ENCODE assay signal across 7 cellular contexts in the genomic region with DNA sequence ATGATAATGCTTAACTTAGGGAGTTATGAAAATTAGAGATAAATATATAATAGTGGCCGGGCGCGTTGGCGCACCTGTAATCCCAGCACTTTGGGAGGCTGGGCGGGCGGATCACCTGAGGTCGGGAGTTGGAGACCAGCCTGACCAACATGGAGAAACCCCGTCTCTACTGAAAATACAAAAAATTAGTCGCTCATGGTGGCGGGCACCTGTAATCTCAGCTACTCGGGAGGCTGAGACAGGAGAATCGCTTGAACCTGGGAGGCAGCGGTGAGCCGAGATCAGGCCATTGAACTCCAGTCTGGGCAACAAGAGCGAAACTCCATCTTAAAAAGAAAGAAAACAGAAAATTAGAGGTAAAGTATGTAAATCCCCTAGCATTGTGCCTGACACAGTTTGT. TPM values are rescaled to one million over a fixed set of nuclear protein-coding genes. Genes with fewer than 3 reads are reported as not detected.
DNase-seq lines count a peak whose midpoint lies in the region; ATAC-seq and TF ChIP-seq lines count a peak whose summit lies in the region.
"Not testable (repeated sequence)": the region's sequence is repeated elsewhere in the genome, so short reads cannot be mapped to it uniquely, and the experiment has no call there.

No MANE protein-coding gene starts in this region.

- H3K4me3 ChIP-seq in DOHH2 (ENCODE audit: low read length), result peak overlapping the region; percentile 25
- peak overlapping the region; percentile 85 for H3K4me3 ChIP-seq in NB4 (ENCODE audit: low read depth, low read length)
- not testable (repeated sequence) for H3K4me3 ChIP-seq in SK-N-SH (ENCODE audit: low read depth in 2 of 2, low read length in 1 of 2)
- peak overlapping the region; percentile 98 for H3K4me3 ChIP-seq in endodermal cell (ENCODE audit: low read length)
- peak overlapping the region; percentile 83 for H3K4me3 ChIP-seq in neural cell (ENCODE audit: low read length)

- TF ChIP-seq EP300 in SK-N-SH (IDR thresholded peaks at IDR 0.05; ENCODE audit: borderline replicate concordance in 1 of 2, low read depth in 1 of 2, low read length in 1 of 2); neural cell (conservative IDR thresholded peaks at IDR 0.05; ENCODE audit: poor library complexity, severe bottlenecking): not testable (repeated sequence)

- ATAC-seq in activated naive CD8-positive, alpha-beta T cell treated with anti-CD3 and anti-CD28 coated beads, Interleukin-2, amount 10 ng/mL, durations not matched to agents 7 days and 5 days (ENCODE audit: low read depth), result not testable (repeated sequence)

- H3K9me3 Mint-ChIP-seq in activated naive CD8-positive, alpha-beta T cell treated with anti-CD3 and anti-CD28 coated beads, Interleukin-2, amount 10 ng/mL, durations not matched to agents 7 days and 5 days; type B pancreatic cell: not testable (repeated sequence)
- peaks cover 23% of the 10 kb centered on the region for H3K9me3 Mint-ChIP-seq in endodermal cell

- H3K4me1 Mint-ChIP-seq in activated naive CD8-positive, alpha-beta T cell treated with anti-CD3 and anti-CD28 coated beads, Interleukin-2, amount 10 ng/mL, durations not matched to agents 7 days and 5 days, result peaks cover 25% of the 10 kb centered on the region
- H3K4me1 Mint-ChIP-seq in endodermal cell (peaks cover 11% of the 10 kb centered on the region), type B pancreatic cell (ENCODE audit: unreplicated experiment) (peaks cover 14% of the 10 kb centered on the region)

- H3K4me2 ChIP-seq in DOHH2 (ENCODE audit: low read length) (peak overlapping the region; percentile 76), SK-N-SH (peak overlapping the region; percentile 89)
- H3K4me2 ChIP-seq in neural cell (ENCODE audit: low read length), result not testable (repeated sequence)

- H3K27me3 ChIP-seq in DOHH2 (ENCODE audit: control insufficient read depth, low read length); SK-N-SH (ENCODE audit: insufficient read depth); endodermal cell (ENCODE audit: control insufficient read depth, insufficient read depth, low read length, poor library complexity, severe bottlenecking); neural cell (ENCODE audit: insufficient read depth, low read depth, low read length): not testable (repeated sequence)

- not testable (repeated sequence) for H3K27ac Mint-ChIP-seq in activated naive CD8-positive, alpha-beta T cell treated with anti-CD3 and anti-CD28 coated beads, Interleukin-2, amount 10 ng/mL, durations not matched to agents 7 days and 5 days; endodermal cell; type B pancreatic cell

- not testable (repeated sequence) for H3K27ac ChIP-seq in DOHH2 (ENCODE audit: low read depth, low read length); SK-N-SH (ENCODE audit: low read depth in 2 of 2, low read length in 1 of 2); endodermal cell (ENCODE audit: low read depth, low read length); neural cell (ENCODE audit: low read length)

- POLR2A ChIA-PET in SK-N-SH (lab: Yijun Ruan, JAX); activated naive CD8-positive, alpha-beta T cell treated with anti-CD3 and anti-CD28 coated beads, Interleukin-2, amount 10 ng/mL, durations not matched to agents 7 days and 5 days (lab: Charles Lee): not testable (repeated sequence)

- H3K36me3 ChIP-seq in DOHH2 (ENCODE audit: control insufficient read depth, low read length) (peaks cover 48% of the 10 kb centered on the region), endodermal cell (ENCODE audit: control insufficient read depth, insufficient read depth, low read length) (peaks cover 22% of the 10 kb centered on the region)
- H3K36me3 ChIP-seq in SK-N-SH (replicated peaks in 1 of 2; ENCODE audit: control insufficient read depth in 1 of 2, insufficient read depth in 2 of 2, low read length in 1 of 2); neural cell (ENCODE audit: insufficient read depth, low read length): not testable (repeated sequence)

- TF ChIP-seq POLR2A in NB4 (IDR thresholded peaks at IDR 0.05; ENCODE audit: extremely low read depth, insufficient read length), result not testable (repeated sequence)

- H3K79me2 ChIP-seq in DOHH2 (ENCODE audit: control insufficient read depth, low read length) (peaks cover 87% of the 10 kb centered on the region), SK-N-SH (ENCODE audit: insufficient read depth) (peaks cover 82% of the 10 kb centered on the region), neural cell (replicated peaks; ENCODE audit: insufficient read depth, low read length) (peaks cover 44% of the 10 kb centered on the region)

- H3K9me2 ChIP-seq in DOHH2 (replicated peaks; ENCODE audit: control insufficient read depth, low read length); SK-N-SH; neural cell (ENCODE audit: insufficient read depth, low read length): not testable (repeated sequence)

- not testable (repeated sequence) for H3K9me3 ChIP-seq in DOHH2 (ENCODE audit: control insufficient read depth, insufficient read depth, low read length); SK-N-SH; neural cell (ENCODE audit: low read length)
- peaks cover 21% of the 10 kb centered on the region for H3K9me3 ChIP-seq in endodermal cell (ENCODE audit: control insufficient read depth, low read length)

- not testable (repeated sequence) for H3F3A ChIP-seq in DOHH2 (ENCODE audit: control insufficient read depth, insufficient read depth); SK-N-SH (replicated peaks; ENCODE audit: insufficient read depth); neural cell (ENCODE audit: insufficient read depth, low read length, poor library complexity, severe bottlenecking)

- H2AFZ ChIP-seq in SK-N-SH (ENCODE audit: low read depth); neural cell (ENCODE audit: low read depth, low read length): not testable (repeated sequence)

- TF ChIP-seq CTCF in DOHH2 (IDR thresholded peaks at IDR 0.05; ENCODE audit: low read depth, low read length, poor library complexity, severe bottlenecking); NB4 (IDR thresholded peaks at IDR 0.05; ENCODE audit: low read depth, low read length); SK-N-SH (IDR thresholded peaks at IDR 0.05); endodermal cell (conservative IDR thresholded peaks at IDR 0.05); neural cell (IDR thresholded peaks at IDR 0.05; ENCODE audit: poor library complexity, severe bottlenecking); type B pancreatic cell (conservative IDR thresholded peaks at IDR 0.05): not testable (repeated sequence)

- not testable (repeated sequence) for H4K20me1 ChIP-seq in DOHH2 (ENCODE audit: control insufficient read depth, insufficient read depth, low read depth, low read length); SK-N-SH (ENCODE audit: insufficient read depth); neural cell (ENCODE audit: insufficient read depth)

- CTCF ChIA-PET in SK-N-SH (lab: Yijun Ruan, JAX), result interaction anchor here (0.7 to 1.9 kb wide), 5 partner anchors 10 to 546 kb away, joined by 3 to 5 read pairs (median 3); a partner anchor contains a TSS

- peaks cover 12% of the 10 kb centered on the region for H3K36me3 Mint-ChIP-seq in activated naive CD8-positive, alpha-beta T cell treated with anti-CD3 and anti-CD28 coated beads, Interleukin-2, amount 10 ng/mL, durations not matched to agents 7 days and 5 days
- peaks cover 31% of the 10 kb centered on the region for H3K36me3 Mint-ChIP-seq in endodermal cell (ENCODE audit: low read depth)
- H3K36me3 Mint-ChIP-seq in type B pancreatic cell, result not testable (repeated sequence)

- not testable (repeated sequence) for H3K27me3 Mint-ChIP-seq in activated naive CD8-positive, alpha-beta T cell treated with anti-CD3 and anti-CD28 coated beads, Interleukin-2, amount 10 ng/mL, durations not matched to agents 7 days and 5 days; endodermal cell (ENCODE audit: insufficient read depth); type B pancreatic cell

- DNase-seq in NB4 (ENCODE audit: low read depth); SK-N-SH; activated naive CD8-positive, alpha-beta T cell treated with anti-CD3 and anti-CD28 coated beads, Interleukin-2, amount 10 ng/mL, durations not matched to agents 7 days and 5 days; endodermal cell; type B pancreatic cell (ENCODE audit: extremely low spot score, unreplicated experiment): not testable (repeated sequence)

- H3K4me3 Mint-ChIP-seq in activated naive CD8-positive, alpha-beta T cell treated with anti-CD3 and anti-CD28 coated beads, Interleukin-2, amount 10 ng/mL, durations not matched to agents 7 days and 5 days, result peak overlapping the region; percentile 32
- H3K4me3 Mint-ChIP-seq in endodermal cell, result not testable (repeated sequence)
- peak overlapping the region; percentile 22 for H3K4me3 Mint-ChIP-seq in type B pancreatic cell

- H3K4me1 ChIP-seq in DOHH2 (ENCODE audit: control insufficient read depth, low read length), result peaks cover 33% of the 10 kb centered on the region
- H3K4me1 ChIP-seq in SK-N-SH (ENCODE audit: control insufficient read depth in 1 of 2, insufficient read depth in 2 of 2, low read depth in 1 of 2, low read length in 1 of 2); endodermal cell (ENCODE audit: control insufficient read depth, insufficient read depth, low read length): not testable (repeated sequence)

- not testable (repeated sequence) for H3K9ac ChIP-seq in SK-N-SH; endodermal cell (ENCODE audit: extremely low read depth, low read length, poor library complexity, severe bottlenecking); neural cell (ENCODE audit: low read length)

- TF ChIP-seq RAD21 in SK-N-SH (IDR thresholded peaks at IDR 0.05; ENCODE audit: low read length); neural cell (conservative IDR thresholded peaks at IDR 0.05): not testable (repeated sequence)

- WGBS in SK-N-SH (ENCODE audit: low lambda C conversion rate), result 96% methylated on average over 15 of the region's 15 CpGs
- 96 to 97% methylated on average over 15 of the region's 15 CpGs for WGBS in endodermal cell (ENCODE audit: insufficient coverage in 1 of 2, insufficient read length in 1 of 2), 2 experiments

RNA-seq across cellular contexts. Expression of a gene that starts 2.3 kb away (rescaled TPM):
- polyA plus RNA-seq in SK-N-SH (2012; rRNA removed) (38.2 and 56.8 TPM in 2 replicates), neural cell (30.3 and 35.3 TPM in 2 replicates)
- polyA plus RNA-seq in SK-N-SH (2012; cell fraction: cytosol; rRNA removed), result 29.3 and 38.9 TPM in 2 replicates
- polyA plus RNA-seq in SK-N-SH (2012; cell fraction: nucleus; rRNA removed), result 24.3 and 45.2 TPM in 2 replicates
- total RNA-seq in activated naive CD8-positive, alpha-beta T cell treated with anti-CD3 and anti-CD28 coated beads, Interleukin-2, amount 10 ng/mL, durations not matched to agents 7 days and 5 days, result 10 to 100 TPM; 48.4 to 48.7 TPM
- total RNA-seq in endodermal cell (10 to 100 TPM; 52.6 to 67.0 TPM), type B pancreatic cell (ENCODE audit: low replicate concordance) (20.9 and 47.5 TPM in 2 replicates)
- 51.1 TPM for polyA plus RNA-seq in endodermal cell (2013, experiment 1 of 2)
- 54.7 TPM for polyA plus RNA-seq in endodermal cell (2013, experiment 2 of 2)
- 63.1 and 144 TPM in 2 replicates for polyA minus RNA-seq in neural cell

RNA-seq across cellular contexts. Expression of a gene that starts 2.5 kb away (rescaled TPM):
- polyA plus RNA-seq in SK-N-SH (2012; rRNA removed) (4.1 and 5.6 TPM in 2 replicates), neural cell (3.5 and 4.9 TPM in 2 replicates)
- 6.1 and 6.2 TPM in 2 replicates for polyA plus RNA-seq in SK-N-SH (2012; cell fraction: cytosol; rRNA removed)
- polyA plus RNA-seq in SK-N-SH (2012; cell fraction: nucleus; rRNA removed), result 1.5 and 3.9 TPM in 2 replicates
- total RNA-seq in activated naive CD8-positive, alpha-beta T cell treated with anti-CD3 and anti-CD28 coated beads, Interleukin-2, amount 10 ng/mL, durations not matched to agents 7 days and 5 days, result 1 to 10 TPM; 7.0 to 7.9 TPM
- total RNA-seq in endodermal cell (10 to 100 TPM; 17.2 to 20.7 TPM), type B pancreatic cell (ENCODE audit: low replicate concordance) (5.6 and 15.8 TPM in 2 replicates)
- polyA plus RNA-seq in endodermal cell (2013, experiment 1 of 2), result 12.4 TPM
- polyA plus RNA-seq in endodermal cell (2013, experiment 2 of 2), result 9.9 TPM
- polyA minus RNA-seq in neural cell, result 14.0 and 14.9 TPM in 2 replicates
